In the genomic region with DNA sequence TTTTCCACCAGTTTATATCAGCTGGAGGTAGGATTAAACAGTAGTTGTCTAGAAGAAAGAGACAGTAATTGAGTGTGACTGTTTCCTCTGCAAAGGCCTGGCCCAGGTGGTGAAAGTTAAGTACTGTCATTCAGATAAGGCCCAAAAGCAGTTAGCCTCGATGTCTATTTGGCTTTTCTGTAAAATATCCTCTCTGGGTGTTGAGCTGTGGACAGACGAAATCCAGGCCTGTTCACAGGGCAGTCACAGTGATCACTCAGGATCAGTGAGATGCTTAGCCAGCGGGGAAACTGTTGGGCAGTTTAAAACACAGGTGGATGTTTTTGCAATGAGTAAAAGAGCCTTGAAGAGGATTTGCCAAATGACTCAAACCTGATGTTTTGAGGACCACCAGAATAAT, we compare ENCODE assay signal across 1 cellular context.
A peak's percentile ranks its signal among the peaks of the same experiment; 100 is the strongest.
TF ChIP-seq lines count a peak whose summit lies in the region.

No MANE protein-coding gene starts in this region.

TF ChIP-seq in SK-N-SH, 30 proteins besides CTCF, POLR2A, EP300 and RAD21 (continued from another document):
- TF ChIP-seq, protein P1, sequence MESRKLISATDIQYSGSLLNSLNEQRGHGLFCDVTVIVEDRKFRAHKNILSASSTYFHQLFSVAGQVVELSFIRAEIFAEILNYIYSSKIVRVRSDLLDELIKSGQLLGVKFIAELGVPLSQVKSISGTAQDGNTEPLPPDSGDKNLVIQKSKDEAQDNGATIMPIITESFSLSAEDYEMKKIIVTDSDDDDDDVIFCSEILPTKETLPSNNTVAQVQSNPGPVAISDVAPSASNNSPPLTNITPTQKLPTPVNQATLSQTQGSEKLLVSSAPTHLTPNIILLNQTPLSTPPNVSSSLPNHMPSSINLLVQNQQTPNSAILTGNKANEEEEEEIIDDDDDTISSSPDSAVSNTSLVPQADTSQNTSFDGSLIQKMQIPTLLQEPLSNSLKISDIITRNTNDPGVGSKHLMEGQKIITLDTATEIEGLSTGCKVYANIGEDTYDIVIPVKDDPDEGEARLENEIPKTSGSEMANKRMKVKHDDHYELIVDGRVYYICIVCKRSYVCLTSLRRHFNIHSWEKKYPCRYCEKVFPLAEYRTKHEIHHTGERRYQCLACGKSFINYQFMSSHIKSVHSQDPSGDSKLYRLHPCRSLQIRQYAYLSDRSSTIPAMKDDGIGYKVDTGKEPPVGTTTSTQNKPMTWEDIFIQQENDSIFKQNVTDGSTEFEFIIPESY (IDR thresholded peaks at IDR 0.05; ENCODE audit: borderline replicate concordance, low read depth), result 0 out of 2 replicates have a peak, but pooled peaks have one; percentile 25
- TF ChIP-seq TEAD4 (IDR thresholded peaks at IDR 0.05; ENCODE audit: borderline replicate concordance, insufficient read depth) (peak; percentile 51), MEF2A (IDR thresholded peaks at IDR 0.05; ENCODE audit: borderline replicate concordance, low read depth) (no peak), MXI1 (IDR thresholded peaks at IDR 0.05; ENCODE audit: low read depth, low read length) (no peak), TCF12 (IDR thresholded peaks at IDR 0.05) (peak; percentile 98), JUND (IDR thresholded peaks at IDR 0.05) (peak; percentile 61; the same call in 1 of the 2 replicates), POLR2AphosphoS5 (IDR thresholded peaks at IDR 0.05; ENCODE audit: low read depth, low read length) (peak; percentile 71), RFX5 (IDR thresholded peaks at IDR 0.05; ENCODE audit: low read length) (no peak), ELF1 (IDR thresholded peaks at IDR 0.05) (no peak), FOXM1 (IDR thresholded peaks at IDR 0.05; ENCODE audit: low read depth) (no peak), NRF1 (IDR thresholded peaks at IDR 0.05; ENCODE audit: low read depth, low read length) (no peak), SMC3 (IDR thresholded peaks at IDR 0.05; ENCODE audit: low read depth, low read length) (no peak), NFIC (IDR thresholded peaks at IDR 0.05; ENCODE audit: borderline replicate concordance) (peak; percentile 49; the same call in 1 of the 2 replicates), GATA2 (CRISPR knock-in tag; IDR thresholded peaks at IDR 0.05) (peak; percentile 27; the same call in 1 of the 2 replicates), EZH2phosphoT487 (IDR thresholded peaks at IDR 0.05; ENCODE audit: borderline replicate concordance, low read depth) (no peak), RXRA (IDR thresholded peaks at IDR 0.05; ENCODE audit: borderline replicate concordance, low read depth) (no peak), FOSL2 (IDR thresholded peaks at IDR 0.05; ENCODE audit: borderline replicate concordance, low read depth) (no peak), SIN3A (IDR thresholded peaks at IDR 0.05; ENCODE audit: borderline replicate concordance, low read depth, low read length) (peak; percentile 68; the same call in 1 of the 2 replicates), YY1 (IDR thresholded peaks at IDR 0.05; ENCODE audit: low read depth) (no peak), GABPA (IDR thresholded peaks at IDR 0.05; ENCODE audit: low read depth) (no peak)
- TF ChIP-seq, protein P2, sequence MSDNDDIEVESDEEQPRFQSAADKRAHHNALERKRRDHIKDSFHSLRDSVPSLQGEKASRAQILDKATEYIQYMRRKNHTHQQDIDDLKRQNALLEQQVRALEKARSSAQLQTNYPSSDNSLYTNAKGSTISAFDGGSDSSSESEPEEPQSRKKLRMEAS (IDR thresholded peaks at IDR 0.05; ENCODE audit: low read depth), result 0 out of 2 replicates have a peak, but pooled peaks have one; percentile 4
- TF ChIP-seq, protein P3, sequence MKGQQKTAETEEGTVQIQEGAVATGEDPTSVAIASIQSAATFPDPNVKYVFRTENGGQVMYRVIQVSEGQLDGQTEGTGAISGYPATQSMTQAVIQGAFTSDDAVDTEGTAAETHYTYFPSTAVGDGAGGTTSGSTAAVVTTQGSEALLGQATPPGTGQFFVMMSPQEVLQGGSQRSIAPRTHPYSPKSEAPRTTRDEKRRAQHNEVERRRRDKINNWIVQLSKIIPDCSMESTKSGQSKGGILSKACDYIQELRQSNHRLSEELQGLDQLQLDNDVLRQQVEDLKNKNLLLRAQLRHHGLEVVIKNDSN (IDR thresholded peaks at IDR 0.05; ENCODE audit: borderline replicate concordance, low read depth), result no peak
- TF ChIP-seq, protein P4, sequence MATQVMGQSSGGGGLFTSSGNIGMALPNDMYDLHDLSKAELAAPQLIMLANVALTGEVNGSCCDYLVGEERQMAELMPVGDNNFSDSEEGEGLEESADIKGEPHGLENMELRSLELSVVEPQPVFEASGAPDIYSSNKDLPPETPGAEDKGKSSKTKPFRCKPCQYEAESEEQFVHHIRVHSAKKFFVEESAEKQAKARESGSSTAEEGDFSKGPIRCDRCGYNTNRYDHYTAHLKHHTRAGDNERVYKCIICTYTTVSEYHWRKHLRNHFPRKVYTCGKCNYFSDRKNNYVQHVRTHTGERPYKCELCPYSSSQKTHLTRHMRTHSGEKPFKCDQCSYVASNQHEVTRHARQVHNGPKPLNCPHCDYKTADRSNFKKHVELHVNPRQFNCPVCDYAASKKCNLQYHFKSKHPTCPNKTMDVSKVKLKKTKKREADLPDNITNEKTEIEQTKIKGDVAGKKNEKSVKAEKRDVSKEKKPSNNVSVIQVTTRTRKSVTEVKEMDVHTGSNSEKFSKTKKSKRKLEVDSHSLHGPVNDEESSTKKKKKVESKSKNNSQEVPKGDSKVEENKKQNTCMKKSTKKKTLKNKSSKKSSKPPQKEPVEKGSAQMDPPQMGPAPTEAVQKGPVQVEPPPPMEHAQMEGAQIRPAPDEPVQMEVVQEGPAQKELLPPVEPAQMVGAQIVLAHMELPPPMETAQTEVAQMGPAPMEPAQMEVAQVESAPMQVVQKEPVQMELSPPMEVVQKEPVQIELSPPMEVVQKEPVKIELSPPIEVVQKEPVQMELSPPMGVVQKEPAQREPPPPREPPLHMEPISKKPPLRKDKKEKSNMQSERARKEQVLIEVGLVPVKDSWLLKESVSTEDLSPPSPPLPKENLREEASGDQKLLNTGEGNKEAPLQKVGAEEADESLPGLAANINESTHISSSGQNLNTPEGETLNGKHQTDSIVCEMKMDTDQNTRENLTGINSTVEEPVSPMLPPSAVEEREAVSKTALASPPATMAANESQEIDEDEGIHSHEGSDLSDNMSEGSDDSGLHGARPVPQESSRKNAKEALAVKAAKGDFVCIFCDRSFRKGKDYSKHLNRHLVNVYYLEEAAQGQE (IDR thresholded peaks at IDR 0.05; ENCODE audit: low read depth, low read length), result 0 out of 2 replicates have a peak, but pooled peaks have one; percentile 27
- TF ChIP-seq, protein P5, sequence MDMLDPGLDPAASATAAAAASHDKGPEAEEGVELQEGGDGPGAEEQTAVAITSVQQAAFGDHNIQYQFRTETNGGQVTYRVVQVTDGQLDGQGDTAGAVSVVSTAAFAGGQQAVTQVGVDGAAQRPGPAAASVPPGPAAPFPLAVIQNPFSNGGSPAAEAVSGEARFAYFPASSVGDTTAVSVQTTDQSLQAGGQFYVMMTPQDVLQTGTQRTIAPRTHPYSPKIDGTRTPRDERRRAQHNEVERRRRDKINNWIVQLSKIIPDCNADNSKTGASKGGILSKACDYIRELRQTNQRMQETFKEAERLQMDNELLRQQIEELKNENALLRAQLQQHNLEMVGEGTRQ (IDR thresholded peaks at IDR 0.05; ENCODE audit: borderline replicate concordance, low read depth, low read length), result no peak
- TF ChIP-seq, protein P6, sequence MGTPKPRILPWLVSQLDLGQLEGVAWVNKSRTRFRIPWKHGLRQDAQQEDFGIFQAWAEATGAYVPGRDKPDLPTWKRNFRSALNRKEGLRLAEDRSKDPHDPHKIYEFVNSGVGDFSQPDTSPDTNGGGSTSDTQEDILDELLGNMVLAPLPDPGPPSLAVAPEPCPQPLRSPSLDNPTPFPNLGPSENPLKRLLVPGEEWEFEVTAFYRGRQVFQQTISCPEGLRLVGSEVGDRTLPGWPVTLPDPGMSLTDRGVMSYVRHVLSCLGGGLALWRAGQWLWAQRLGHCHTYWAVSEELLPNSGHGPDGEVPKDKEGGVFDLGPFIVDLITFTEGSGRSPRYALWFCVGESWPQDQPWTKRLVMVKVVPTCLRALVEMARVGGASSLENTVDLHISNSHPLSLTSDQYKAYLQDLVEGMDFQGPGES (IDR thresholded peaks at IDR 0.05; ENCODE audit: low read depth, low read length), result no peak
- TF ChIP-seq, protein P7, sequence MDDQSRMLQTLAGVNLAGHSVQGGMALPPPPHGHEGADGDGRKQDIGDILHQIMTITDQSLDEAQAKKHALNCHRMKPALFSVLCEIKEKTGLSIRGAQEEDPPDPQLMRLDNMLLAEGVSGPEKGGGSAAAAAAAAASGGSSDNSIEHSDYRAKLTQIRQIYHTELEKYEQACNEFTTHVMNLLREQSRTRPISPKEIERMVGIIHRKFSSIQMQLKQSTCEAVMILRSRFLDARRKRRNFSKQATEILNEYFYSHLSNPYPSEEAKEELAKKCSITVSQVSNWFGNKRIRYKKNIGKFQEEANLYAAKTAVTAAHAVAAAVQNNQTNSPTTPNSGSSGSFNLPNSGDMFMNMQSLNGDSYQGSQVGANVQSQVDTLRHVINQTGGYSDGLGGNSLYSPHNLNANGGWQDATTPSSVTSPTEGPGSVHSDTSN (IDR thresholded peaks at IDR 0.05), result peak; percentile 93
